Comparison of ENCODE assay signal across 7 cellular contexts in the genomic region with DNA sequence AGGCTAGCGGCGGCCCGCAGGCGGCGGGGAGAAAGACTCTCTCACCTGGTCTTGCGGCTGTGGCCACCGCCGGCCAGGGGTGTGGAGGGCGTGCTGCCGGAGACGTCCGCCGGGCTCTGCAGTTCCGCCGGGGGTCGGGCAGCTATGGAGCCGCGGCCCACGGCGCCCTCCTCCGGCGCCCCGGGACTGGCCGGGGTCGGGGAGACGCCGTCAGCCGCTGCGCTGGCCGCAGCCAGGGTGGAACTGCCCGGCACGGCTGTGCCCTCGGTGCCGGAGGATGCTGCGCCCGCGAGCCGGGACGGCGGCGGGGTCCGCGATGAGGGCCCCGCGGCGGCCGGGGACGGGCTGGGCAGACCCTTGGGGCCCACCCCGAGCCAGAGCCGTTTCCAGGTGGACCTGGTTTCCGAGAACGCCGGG. TPM values are rescaled to one million over a fixed set of nuclear protein-coding genes. Genes with fewer than 3 reads are reported as not detected.
DNase-seq lines count a peak whose midpoint lies in the region; ATAC-seq and TF ChIP-seq lines count a peak whose summit lies in the region.

No MANE protein-coding gene starts in this region.

- no peak overlapping the region for H3K4ac ChIP-seq in neuronal stem cell (ENCODE audit: low read length)

- no peak overlapping the region for H4K91ac ChIP-seq in neuronal stem cell (ENCODE audit: low read depth, low read length, poor library complexity)

- peak overlapping the region; percentile 90 for H3K4me2 ChIP-seq in neuronal stem cell (ENCODE audit: insufficient read depth, low read length, poor library complexity, severe bottlenecking)

- H3K9ac ChIP-seq in neuronal stem cell (ENCODE audit: low read depth, low read length, poor library complexity): peak overlapping the region; percentile 86

- H3K18ac ChIP-seq in neuronal stem cell (ENCODE audit: low read length): peak overlapping the region; percentile 94

- H3K14ac ChIP-seq in neuronal stem cell (ENCODE audit: low read length): no peak overlapping the region

- H2BK15ac ChIP-seq in neuronal stem cell (ENCODE audit: low read length): no peak overlapping the region

- peak overlapping the region; percentile 100 for H2AFZ ChIP-seq in neuronal stem cell (ENCODE audit: low read length)

- peak; percentile 26 for ATAC-seq in GM18519 (IDR thresholded peaks at IDR 0.05; ENCODE audit: low FRiP score, unreplicated experiment)
- peak; percentile 34 for ATAC-seq in HG02610 (IDR thresholded peaks at IDR 0.05; ENCODE audit: unreplicated experiment)

- TF ChIP-seq CTCF in esophagus muscularis mucosa (IDR thresholded peaks at IDR 0.05): peak; percentile 57 to 60 (median 59)

- no peak for DNase-seq in esophagus muscularis mucosa (ENCODE audit: extremely low spot score)
- no peak for DNase-seq in neuronal stem cell (ENCODE audit: low spot score)
- DNase-seq in NCI-H510A treated with DMSO at 0.1 percent for 48 hours (lab: John Stamatoyannopoulos, UW): no peak
- DNase-seq in HK-2 (ENCODE audit: unreplicated experiment): no peak

- TF ChIP-seq POLR2A in esophagus muscularis mucosa (IDR thresholded peaks at IDR 0.05; ENCODE audit: low read depth): peak; percentile 3

- H2BK12ac ChIP-seq in neuronal stem cell (ENCODE audit: low read length): no peak overlapping the region

- H3K4me3 ChIP-seq in esophagus muscularis mucosa (peak overlapping the region; percentile 92 to 95 (median 94)), neuronal stem cell (ENCODE audit: low read length in 2 of 2) (peak overlapping the region; percentile 95 to 98)

- H2BK5ac ChIP-seq in neuronal stem cell (ENCODE audit: low read length): peak overlapping the region; percentile 62

- H3K27me3 ChIP-seq in esophagus muscularis mucosa: no peaks in the 10 kb centered on the region
- H3K27me3 ChIP-seq in neuronal stem cell (ENCODE audit: control insufficient read depth in 3 of 3, insufficient read depth in 3 of 3, low read depth in 1 of 3, low read length in 3 of 3): peaks cover 0 to 3% (median 0%) of the 10 kb centered on the region in 3 experiments

- no peak overlapping the region for H4K8ac ChIP-seq in neuronal stem cell (ENCODE audit: low read depth, low read length)

- intact Hi-C loops in esophagus muscularis mucosa (cut with DNase I): loop anchor here (2.0 to 10.0 kb wide), 4 partner anchors 123 to 522 kb away; no protein-coding TSS in a partner anchor

- peak overlapping the region; percentile 97 for H3K23ac ChIP-seq in neuronal stem cell (ENCODE audit: low read depth, low read length, poor library complexity)

- H2AK5ac ChIP-seq in neuronal stem cell (ENCODE audit: low read depth, low read length): no peak overlapping the region

- H3K4me1 ChIP-seq in esophagus muscularis mucosa (peaks cover 26 to 61% (median 57%) of the 10 kb centered on the region in 4 donors), neuronal stem cell (ENCODE audit: control insufficient read depth in 2 of 2, insufficient read depth in 1 of 2, low read depth in 1 of 2, low read length in 2 of 2) (peaks cover 5 to 7% of the 10 kb centered on the region in 2 donors)

- H3K36me3 ChIP-seq in esophagus muscularis mucosa (no peaks in the 10 kb centered on the region), neuronal stem cell (replicated peaks in 1 of 2; ENCODE audit: control insufficient read depth in 2 of 2, insufficient read depth in 2 of 2, low read length in 2 of 2) (peaks cover 0 to 3% of the 10 kb centered on the region in 2 donors)

- no peak overlapping the region for H2BK120ac ChIP-seq in neuronal stem cell (ENCODE audit: low read depth, low read length)

- WGBS in esophagus muscularis mucosa: 2% methylated on average over 15 of the region's 53 CpGs
- WGBS in neuronal stem cell (ENCODE audit: extremely low coverage in 2 of 2, insufficient read length in 2 of 2, insufficient replicate concordance in 1 of 2), 2 donors: no CpG with 5 or more reads among the region's 53 CpGs

- H3K9me3 ChIP-seq in esophagus muscularis mucosa (no peaks in the 10 kb centered on the region), neuronal stem cell (replicated peaks in 1 of 2; ENCODE audit: control insufficient read depth in 2 of 2, insufficient read depth in 1 of 2, low read depth in 1 of 2, low read length in 2 of 2) (no peaks in the 10 kb centered on the region)

- no peak for TF ChIP-seq EP300 in esophagus muscularis mucosa (IDR thresholded peaks at IDR 0.05)

- peak overlapping the region; percentile 95 to 99 (median 97) for H3K27ac ChIP-seq in esophagus muscularis mucosa (replicated peaks in 1 of 4)
- H3K27ac ChIP-seq in neuronal stem cell (replicated peaks; ENCODE audit: low read length): peak overlapping the region; percentile 94

- peaks cover 3% of the 10 kb centered on the region for H3K79me1 ChIP-seq in neuronal stem cell (ENCODE audit: low read depth, low read length)

TF ChIP-seq in PFSK-1, 5 proteins besides CTCF, POLR2A, EP300 and RAD21:
- TF ChIP-seq, protein P1, sequence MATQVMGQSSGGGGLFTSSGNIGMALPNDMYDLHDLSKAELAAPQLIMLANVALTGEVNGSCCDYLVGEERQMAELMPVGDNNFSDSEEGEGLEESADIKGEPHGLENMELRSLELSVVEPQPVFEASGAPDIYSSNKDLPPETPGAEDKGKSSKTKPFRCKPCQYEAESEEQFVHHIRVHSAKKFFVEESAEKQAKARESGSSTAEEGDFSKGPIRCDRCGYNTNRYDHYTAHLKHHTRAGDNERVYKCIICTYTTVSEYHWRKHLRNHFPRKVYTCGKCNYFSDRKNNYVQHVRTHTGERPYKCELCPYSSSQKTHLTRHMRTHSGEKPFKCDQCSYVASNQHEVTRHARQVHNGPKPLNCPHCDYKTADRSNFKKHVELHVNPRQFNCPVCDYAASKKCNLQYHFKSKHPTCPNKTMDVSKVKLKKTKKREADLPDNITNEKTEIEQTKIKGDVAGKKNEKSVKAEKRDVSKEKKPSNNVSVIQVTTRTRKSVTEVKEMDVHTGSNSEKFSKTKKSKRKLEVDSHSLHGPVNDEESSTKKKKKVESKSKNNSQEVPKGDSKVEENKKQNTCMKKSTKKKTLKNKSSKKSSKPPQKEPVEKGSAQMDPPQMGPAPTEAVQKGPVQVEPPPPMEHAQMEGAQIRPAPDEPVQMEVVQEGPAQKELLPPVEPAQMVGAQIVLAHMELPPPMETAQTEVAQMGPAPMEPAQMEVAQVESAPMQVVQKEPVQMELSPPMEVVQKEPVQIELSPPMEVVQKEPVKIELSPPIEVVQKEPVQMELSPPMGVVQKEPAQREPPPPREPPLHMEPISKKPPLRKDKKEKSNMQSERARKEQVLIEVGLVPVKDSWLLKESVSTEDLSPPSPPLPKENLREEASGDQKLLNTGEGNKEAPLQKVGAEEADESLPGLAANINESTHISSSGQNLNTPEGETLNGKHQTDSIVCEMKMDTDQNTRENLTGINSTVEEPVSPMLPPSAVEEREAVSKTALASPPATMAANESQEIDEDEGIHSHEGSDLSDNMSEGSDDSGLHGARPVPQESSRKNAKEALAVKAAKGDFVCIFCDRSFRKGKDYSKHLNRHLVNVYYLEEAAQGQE (IDR thresholded peaks at IDR 0.05; ENCODE audit: insufficient read depth in 1 of 2, low read depth in 2 of 2, low read length in 2 of 2): 0 out of 4 replicates have a peak, but pooled peaks of 1 of the 2 experiments have one; percentile 15
- TF ChIP-seq SIN3A (IDR thresholded peaks at IDR 0.05; ENCODE audit: borderline replicate concordance, insufficient read depth, low read length) (no peak), FOXP2 (optimal IDR thresholded peaks at IDR 0.05; ENCODE audit: borderline replicate concordance, extremely low read depth, extremely low read length, insufficient read depth) (peak; percentile 58)

RNA-seq across cellular contexts. Expression of gene SLC12A2, which starts 0.3 kb away (rescaled TPM):
- polyA plus RNA-seq in PFSK-1 (2012; ENCODE audit: insufficient read length, low read depth): 5.9 TPM
- 100 to 1,000 TPM in 2 of 4 donors, 10 to 100 TPM in 2; 93.4 to 132 (median 113) TPM for total RNA-seq in esophagus muscularis mucosa
- polyA plus RNA-seq in neuronal stem cell (2013, experiment 1 of 2): 6.2 TPM
- 6.5 TPM for polyA plus RNA-seq in neuronal stem cell (2013, experiment 2 of 2)
